In the genomic region with DNA sequence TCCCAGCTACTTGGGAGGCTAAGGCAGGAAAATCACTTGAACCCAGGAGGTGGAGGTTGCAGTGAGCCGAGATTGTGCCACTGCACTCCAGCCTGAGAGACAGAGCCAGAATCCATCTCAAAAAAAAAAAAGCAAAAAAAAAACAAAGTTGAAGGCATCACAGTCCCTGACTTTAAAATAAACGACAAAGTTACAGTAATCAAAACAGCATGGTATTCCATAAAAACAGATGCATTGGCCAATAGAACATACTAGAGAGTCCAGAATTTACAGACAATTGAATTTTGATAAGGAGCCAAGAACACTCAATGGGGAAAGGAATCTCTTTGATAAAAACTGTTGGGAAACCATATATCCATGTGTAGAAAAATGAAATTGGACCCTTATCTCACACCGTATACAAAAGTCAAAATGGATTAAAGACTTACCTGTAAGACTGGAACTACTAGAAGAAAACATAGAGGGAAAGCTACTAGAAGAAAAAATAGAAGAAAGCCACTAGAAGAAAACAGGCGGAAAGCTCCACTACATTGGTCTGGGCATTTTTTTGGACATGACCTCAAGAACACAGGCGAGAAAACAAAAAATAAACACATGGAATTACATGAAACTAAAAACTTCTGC, we compare ENCODE assay signal across 22 cellular contexts. TPM values are rescaled to one million over a fixed set of nuclear protein-coding genes. Genes with fewer than 3 reads are reported as not detected.
DNase-seq lines count a peak whose midpoint lies in the region; ATAC-seq, FAIRE-seq and TF ChIP-seq lines count a peak whose summit lies in the region.
"Had no signal": no experiment of that assay in that cellular context is flagged by ENCODE, and none has a peak within 500 bp of the region (broad histone marks: within the 10 kb centered on the region; RNA-seq: fewer than 3 reads in every experiment).

No MANE protein-coding gene starts in this region.

- H3K4me2 ChIP-seq in A549 (no peak overlapping the region), HCT116 (ENCODE audit: low read length) (no peak overlapping the region)
- H3K4me2 ChIP-seq: KMS-11 had no signal

- H3K4me3 ChIP-seq in A549 (no peak overlapping the region), HCT116 (replicated peaks in 1 of 2; ENCODE audit: low read depth in 1 of 2, low read length in 2 of 2) (no peak overlapping the region)
- H3K4me3 ChIP-seq: GM23248, HAP-1 had no signal

- H3K27ac ChIP-seq in A549 (no peak overlapping the region), HCT116 (ENCODE audit: low read depth, low read length) (no peak overlapping the region)
- H3K27ac ChIP-seq: 22Rv1, GM23248, KMS-11 had no signal

- 57% methylated on average over 5 of the region's 5 CpGs for WGBS in A549 (ENCODE audit: missing lambda C conversion rate)

- no peak for TF ChIP-seq CTCF in A549 (IDR thresholded peaks at IDR 0.05)
- no peak for TF ChIP-seq CTCF in HCT116 (IDR thresholded peaks at IDR 0.05 in 2 of 3, conservative IDR thresholded peaks at IDR 0.05 in 1 of 3; ENCODE audit: borderline replicate concordance in 1 of 3, insufficient read depth in 1 of 3, low read depth in 2 of 3, low read length in 2 of 3)
- TF ChIP-seq CTCF in WTC11 (IDR thresholded peaks at IDR 0.05), result no peak
- TF ChIP-seq CTCF in nephron (IDR thresholded peaks at IDR 0.05; ENCODE audit: unreplicated experiment in 3 of 3), result no peak
- no peak for TF ChIP-seq CTCF in GM10266 (IDR thresholded peaks at IDR 0.05; ENCODE audit: control insufficient read depth, insufficient read depth, low read depth, missing control alignments)

- H4K20me1 ChIP-seq in HCT116 (ENCODE audit: insufficient read depth), result no peaks in the 10 kb centered on the region

- H3K27ac Mint-ChIP-seq in WTC11 (no peak overlapping the region), nephron (no peak overlapping the region)
- H3K27ac Mint-ChIP-seq: HFFc6 had no signal

- peaks cover 37% of the 10 kb centered on the region for H3K27me3 Mint-ChIP-seq in WTC11 (ENCODE audit: low read depth)
- H3K27me3 Mint-ChIP-seq in nephron (ENCODE audit: low read depth), result peaks cover 9% of the 10 kb centered on the region
- H3K27me3 Mint-ChIP-seq: CD4-positive, alpha-beta memory T cell had no signal

- H3K4me3 Mint-ChIP-seq in WTC11 (no peak overlapping the region), nephron (peak overlapping the region in 2 of 3 experiments; percentile 8 to 17)
- H3K4me3 Mint-ChIP-seq: HFFc6 had no signal

- no peak for TF ChIP-seq EP300 in A549 (IDR thresholded peaks at IDR 0.05)

- H3K9ac ChIP-seq in HCT116 (ENCODE audit: low read length), result no peak overlapping the region
- H3K9ac ChIP-seq: GM23248, KMS-11 had no signal

- H3K4me1 Mint-ChIP-seq in WTC11 (peaks cover 15% of the 10 kb centered on the region), nephron (peaks cover 4% of the 10 kb centered on the region)

- H2AFZ ChIP-seq in HCT116 (ENCODE audit: low read depth, low read length, poor library complexity, severe bottlenecking), result no peak overlapping the region
- H2AFZ ChIP-seq: GM23248 had no signal

- POLR2A ChIA-PET in A549 (lab: Yijun Ruan, JAX), result no interaction called here
- POLR2A ChIA-PET in HCT116 (lab: Charles Lee), result no interaction called here
- POLR2A ChIA-PET in WTC11 (lab: Charles Lee), result no interaction called here

- CTCF ChIA-PET in A549 (lab: Yijun Ruan, JAX), result no interaction called here
- CTCF ChIA-PET in HCT116 (lab: Charles Lee), result interaction anchor here (0.6 kb wide), 1 partner anchor 179 kb away, joined by 3 read pairs; no protein-coding TSS in a partner anchor
- CTCF ChIA-PET in WTC11 (lab: Charles Lee), result no interaction called here

- intact Hi-C loops in HCT116 (cut with micrococcal nuclease), result no loop called here

- peaks cover 25% of the 10 kb centered on the region for H3K9me3 ChIP-seq in A549
- H3K9me3 ChIP-seq in HCT116 (ENCODE audit: control insufficient read depth in 1 of 2, insufficient read depth in 1 of 2, low read depth in 1 of 2, low read length in 2 of 2), result peaks cover 3 to 5% of the 10 kb centered on the region in 2 experiments; a peak in 1 of 4 replicates
- H3K9me3 ChIP-seq: BE2C had no signal

- TF ChIP-seq POLR2A in A549 (IDR thresholded peaks at IDR 0.05; ENCODE audit: low read length), result no peak
- TF ChIP-seq POLR2A in HCT116 (IDR thresholded peaks at IDR 0.05; ENCODE audit: borderline replicate concordance, extremely low read depth, insufficient read depth, insufficient read length), result no peak

- no peak for FAIRE-seq in A549 (lab: Jason Lieb, UNC)
- FAIRE-seq: GM12892, GM18507, HepG2 had no signal

- H3K36me3 Mint-ChIP-seq in WTC11, result peaks cover 11% of the 10 kb centered on the region
- peaks cover 12% of the 10 kb centered on the region for H3K36me3 Mint-ChIP-seq in nephron (ENCODE audit: low read depth)

- BruUV-seq in HCT116 (replicated peaks; lab: Mats Ljungman, UMichigan), result no TSS peak

- RAD21 ChIA-PET in HCT116 (lab: Charles Lee; ENCODE audit: low non-redundant PET in 1 of 2, low total read pairs in 2 of 2, uncharacterized antibody in 2 of 2, unreplicated experiment in 2 of 2), result no interaction called here

- H3K9me2 ChIP-seq in HCT116 (ENCODE audit: insufficient read depth), result no peaks in the 10 kb centered on the region

- H3K4me1 ChIP-seq in A549, result peaks cover 17% of the 10 kb centered on the region
- no peaks in the 10 kb centered on the region for H3K4me1 ChIP-seq in HCT116 (ENCODE audit: control insufficient read depth in 1 of 2, insufficient read depth in 2 of 2, low read length in 2 of 2)
- H3K4me1 ChIP-seq: BE2C, HAP-1 had no signal

- H3K9me3 Mint-ChIP-seq in WTC11 (peaks cover 15% of the 10 kb centered on the region), nephron (peaks cover 22% of the 10 kb centered on the region)

- H3K27me3 ChIP-seq in HCT116 (ENCODE audit: insufficient read depth, low read length), result no peaks in the 10 kb centered on the region
- H3K27me3 ChIP-seq: BE2C had no signal

- H3K79me2 ChIP-seq in HCT116 (ENCODE audit: insufficient read depth, low read length), result no peaks in the 10 kb centered on the region

- TF ChIP-seq RAD21 in A549 (conservative IDR thresholded peaks at IDR 0.05 in 1 of 2, IDR thresholded peaks at IDR 0.05 in 1 of 2), result no peak
- no peak for TF ChIP-seq RAD21 in HCT116 (IDR thresholded peaks at IDR 0.05; ENCODE audit: low read depth)

- no peaks in the 10 kb centered on the region for H3K36me3 ChIP-seq in HCT116 (ENCODE audit: control insufficient read depth in 1 of 2, insufficient read depth in 2 of 2, low read length in 2 of 2)
- H3K36me3 ChIP-seq: BE2C, HAP-1 had no signal

- ATAC-seq in A549, result no peak
- ATAC-seq in HCT116, result no peak
- no peak for ATAC-seq in WTC11
- no peak for ATAC-seq in HG03469 (IDR thresholded peaks at IDR 0.05; ENCODE audit: unreplicated experiment)
- ATAC-seq: HepG2 had no signal

- DNase-seq in A549 (ENCODE audit: low read depth in 1 of 2, low spot score in 1 of 2) (no peak), HCT116 (ENCODE audit: low read depth, low spot score) (no peak), WTC11 (ENCODE audit: low spot score) (no peak), RPMI8226 (no peak), GM10266 (ENCODE audit: extremely low spot score) (no peak)
- no peak for DNase-seq in stimulated activated CD4-positive, alpha-beta T cell treated with anti-CD3 and anti-CD28 coated beads, Interleukin-2, amount 100 ng/mL, for 24 hours
- DNase-seq: BE2C; C1 segment of cervical spinal cord; Calu3; CD4-positive, alpha-beta memory T cell; DMS79 treated with DMSO at 0.1 percent for 48 hours; GF-D8; GM23248; HFFc6 had no signal

TF ChIP-seq in A549, 52 proteins besides CTCF, POLR2A, EP300 and RAD21 (continues in another document):
- TF ChIP-seq, protein P1, sequence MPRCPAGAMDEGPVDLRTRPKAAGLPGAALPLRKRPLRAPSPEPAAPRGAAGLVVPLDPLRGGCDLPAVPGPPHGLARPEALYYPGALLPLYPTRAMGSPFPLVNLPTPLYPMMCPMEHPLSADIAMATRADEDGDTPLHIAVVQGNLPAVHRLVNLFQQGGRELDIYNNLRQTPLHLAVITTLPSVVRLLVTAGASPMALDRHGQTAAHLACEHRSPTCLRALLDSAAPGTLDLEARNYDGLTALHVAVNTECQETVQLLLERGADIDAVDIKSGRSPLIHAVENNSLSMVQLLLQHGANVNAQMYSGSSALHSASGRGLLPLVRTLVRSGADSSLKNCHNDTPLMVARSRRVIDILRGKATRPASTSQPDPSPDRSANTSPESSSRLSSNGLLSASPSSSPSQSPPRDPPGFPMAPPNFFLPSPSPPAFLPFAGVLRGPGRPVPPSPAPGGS (IDR thresholded peaks at IDR 0.05), result no peak

TF ChIP-seq in HCT116, 20 proteins besides CTCF, POLR2A, EP300 and RAD21:
- TF ChIP-seq CBX3 (IDR thresholded peaks at IDR 0.05; ENCODE audit: low read depth) (peak; percentile 65; the same call in 1 of the 2 replicates), YY1 (IDR thresholded peaks at IDR 0.05; ENCODE audit: extremely low read depth, insufficient replicate concordance, low read depth, low read length) (no peak), JUND (IDR thresholded peaks at IDR 0.05) (no peak)

TF ChIP-seq in WTC11, 78 proteins besides CTCF, POLR2A, EP300 and RAD21:
- TF ChIP-seq GRHL2 (CRISPR knock-in tag; IDR thresholded peaks at IDR 0.05; ENCODE audit: insufficient replicate concordance, severe bottlenecking) (no peak), GTF2I (CRISPR knock-in tag; conservative IDR thresholded peaks at IDR 0.05) (0 out of 2 replicates have a peak, but pooled peaks have one; percentile 15)

RNA-seq across cellular contexts. Expression of a gene that starts 2.8 kb away (rescaled TPM):
- polyA plus RNA-seq in A549 (2011; rRNA removed) (4.1 and 6.0 TPM in 2 replicates), A549 (2017; fragmentation: RNase III; extraction: RNeasy Plus Mini Kit Qiagen cat#74134 plus additional on column Dnase treatment) (2.9 to 4.2 TPM (median 3.2 TPM) in 3 replicates)
- 0.79 and 1.2 TPM in 2 replicates for polyA plus RNA-seq in A549 (2012; cell fraction: cytosol; rRNA removed)
- polyA plus RNA-seq in A549 (2012; cell fraction: nucleus; rRNA removed), result 0.36 and 0.73 TPM in 2 replicates
- 0.74 and 2.2 TPM in 2 replicates for polyA minus RNA-seq in A549 (2011; rRNA and poly(A)+ RNA removed)
- total RNA-seq in HCT116 (2021; ENCODE audit: unreplicated experiment) (not detected), WTC11 (2021) (3.5 to 10.1 TPM (median 8.7 TPM) in 3 replicates)
- 0.10 and 0.17 TPM in 2 replicates for polyA plus RNA-seq in HCT116 (2012)
